12 cellular contexts compared by ENCODE assay signal in genomic region chr3:61650276-61650675, GRCh38.
A peak's percentile ranks its signal among the peaks of the same experiment; 100 is the strongest.
DNase-seq lines count a peak whose midpoint lies in the region; ATAC-seq and TF ChIP-seq lines count a peak whose summit lies in the region.
"Had no signal": no experiment of that assay in that cellular context is flagged by ENCODE, and none has a peak within 500 bp of the region (broad histone marks: within the 10 kb centered on the region; RNA-seq: fewer than 3 reads in every experiment).

No MANE protein-coding gene starts in this region.

- H3K4me3 Mint-ChIP-seq in natural killer cell treated with Interleukin-12 subunit alpha and Interleukin-12 subunit beta and Interleukin-15 and Interleukin-18, amount 100 ng/mL, for 72 hours = no peak overlapping the region
- H3K4me3 Mint-ChIP-seq: activated CD4-positive, alpha-beta memory T cell treated with anti-CD3 and anti-CD28 coated beads, Interleukin-2, amount 10 ng/mL, durations not matched to agents 7 days and 5 days; activated naive CD8-positive, alpha-beta T cell treated with anti-CD3 and anti-CD28 coated beads for 36 hours had no signal

- H3K36me3 Mint-ChIP-seq in natural killer cell treated with Interleukin-12 subunit alpha and Interleukin-12 subunit beta and Interleukin-15 and Interleukin-18, amount 100 ng/mL, for 72 hours = no peaks in the 10 kb centered on the region
- H3K36me3 Mint-ChIP-seq: activated naive CD8-positive, alpha-beta T cell treated with anti-CD3 and anti-CD28 coated beads for 36 hours had no signal

- peaks cover 4% of the 10 kb centered on the region for H3K9me3 Mint-ChIP-seq in natural killer cell treated with Interleukin-12 subunit alpha and Interleukin-12 subunit beta and Interleukin-15 and Interleukin-18, amount 100 ng/mL, for 72 hours
- H3K9me3 Mint-ChIP-seq: activated CD4-positive, alpha-beta memory T cell treated with anti-CD3 and anti-CD28 coated beads, Interleukin-2, amount 10 ng/mL, durations not matched to agents 7 days and 5 days; activated naive CD8-positive, alpha-beta T cell treated with anti-CD3 and anti-CD28 coated beads for 36 hours had no signal

- in situ Hi-C loops in ACHN (cut with HindIII; ENCODE audit: low pct_ligation_motif_present, low pct_unique_long_range_greater_than_20kb, low sequenced_read_pairs) = no loop called here

- H3K27ac Mint-ChIP-seq in natural killer cell treated with Interleukin-12 subunit alpha and Interleukin-12 subunit beta and Interleukin-15 and Interleukin-18, amount 100 ng/mL, for 72 hours = no peak overlapping the region
- H3K27ac Mint-ChIP-seq: activated CD4-positive, alpha-beta memory T cell treated with anti-CD3 and anti-CD28 coated beads, Interleukin-2, amount 10 ng/mL, durations not matched to agents 7 days and 5 days; activated naive CD8-positive, alpha-beta T cell treated with anti-CD3 and anti-CD28 coated beads for 36 hours had no signal

- no peaks in the 10 kb centered on the region for H3K4me1 Mint-ChIP-seq in natural killer cell treated with Interleukin-12 subunit alpha and Interleukin-12 subunit beta and Interleukin-15 and Interleukin-18, amount 100 ng/mL, for 72 hours (ENCODE audit: low read depth in 2 of 2)
- H3K4me1 Mint-ChIP-seq: activated CD4-positive, alpha-beta memory T cell treated with anti-CD3 and anti-CD28 coated beads, Interleukin-2, amount 10 ng/mL, durations not matched to agents 7 days and 5 days; activated naive CD8-positive, alpha-beta T cell treated with anti-CD3 and anti-CD28 coated beads for 36 hours had no signal

- H3K27me3 Mint-ChIP-seq in natural killer cell treated with Interleukin-12 subunit alpha and Interleukin-12 subunit beta and Interleukin-15 and Interleukin-18, amount 100 ng/mL, for 72 hours = no peaks in the 10 kb centered on the region
- H3K27me3 Mint-ChIP-seq: activated CD4-positive, alpha-beta memory T cell treated with anti-CD3 and anti-CD28 coated beads, Interleukin-2, amount 10 ng/mL, durations not matched to agents 7 days and 5 days had no signal

- no peak for ATAC-seq in natural killer cell treated with Interleukin-12 subunit alpha and Interleukin-12 subunit beta and Interleukin-15 and Interleukin-18, amount 100 ng/mL, for 72 hours
- no peak for ATAC-seq in GM18861 (IDR thresholded peaks at IDR 0.05; ENCODE audit: unreplicated experiment)

- no peak for TF ChIP-seq CTCF in fibroblast of mammary gland (conservative IDR thresholded peaks at IDR 0.05; ENCODE audit: control insufficient read depth, insufficient read depth, low read depth, low read length)

- DNase-seq in ACHN (peak; percentile 58), NCI-H446 (lab: John Stamatoyannopoulos, UW) (peak; percentile 37 to 91), fibroblast of mammary gland (ENCODE audit: low read depth) (peak; percentile 95), myocyte (ENCODE audit: low read depth) (peak; percentile 66), NCI-H345 (lab: John Stamatoyannopoulos, UW) (no peak), hippocampal formation (lab: John Stamatoyannopoulos, UW) (no peak)
- no peak for DNase-seq in natural killer cell treated with Interleukin-12 subunit alpha and Interleukin-12 subunit beta and Interleukin-15 and Interleukin-18, amount 100 ng/mL, for 72 hours (ENCODE audit: low spot score)
- DNase-seq: activated CD4-positive, alpha-beta memory T cell treated with anti-CD3 and anti-CD28 coated beads, Interleukin-2, amount 10 ng/mL, durations not matched to agents 7 days and 5 days; activated naive CD8-positive, alpha-beta T cell treated with anti-CD3 and anti-CD28 coated beads for 36 hours; NCI-H748 treated with DMSO at 0.1 percent for 48 hours; SW 1271 had no signal

- no peak overlapping the region for H3K4me3 ChIP-seq in fibroblast of mammary gland (ENCODE audit: control insufficient read depth, low read depth, low read length)

Comparison
In these comparisons a context has a peak if more than half of its experiments do, and no peak if none do; other contexts are left out.
1. DNase-seq: peak in ACHN (single experiment), NCI-H446 (2 of 2), fibroblast of mammary gland (single experiment) and myocyte (single experiment); none in natural killer cell treated with Interleukin-12 subunit alpha and Interleukin-12 subunit beta and Interleukin-15 and Interleukin-18, amount 100 ng/mL, for 72 hours (single experiment), NCI-H345 (single experiment) and hippocampal formation (0 of 2).